8 cellular contexts compared by ENCODE assay signal in genomic region chr5:95781101-95781583, GRCh38. TPM values are rescaled to one million over a fixed set of nuclear protein-coding genes. Genes with fewer than 3 reads are reported as not detected.
A peak's percentile ranks its signal among the peaks of the same experiment; 100 is the strongest.
DNase-seq lines count a peak whose midpoint lies in the region; ATAC-seq and TF ChIP-seq lines count a peak whose summit lies in the region.

No MANE protein-coding gene starts in this region.

- no peaks in the 10 kb centered on the region for H3K9me3 ChIP-seq in CD8-positive, alpha-beta memory T cell (ENCODE audit: low read length)
- H3K9me3 ChIP-seq in NT2/D1 (ENCODE audit: insufficient read depth, low read length) = no peaks in the 10 kb centered on the region
- no peaks in the 10 kb centered on the region for H3K9me3 ChIP-seq in muscle layer of colon (ENCODE audit: low read length)

- CTCF ChIA-PET in CD8-positive, alpha-beta memory T cell (lab: Charles Lee) = interaction anchor here (0.5 to 10.1 kb wide), 33 partner anchors 9 to 578 kb away, joined by 3 to 278 read pairs (median 5); partner anchors contain the start of genes GLRX and RFESD

- POLR2A ChIA-PET in CD8-positive, alpha-beta memory T cell (lab: Charles Lee) = interaction anchor here (0.5 to 1.2 kb wide), 7 partner anchors 34 to 159 kb away, joined by 3 to 10 read pairs (median 4); no protein-coding TSS in a partner anchor

- H3K27ac ChIP-seq in CD8-positive, alpha-beta memory T cell (ENCODE audit: low read depth, low read length) = no peak overlapping the region
- peak overlapping the region; percentile 52 for H3K27ac ChIP-seq in muscle layer of colon (ENCODE audit: low read depth, low read length)

- peak; percentile 54 to 82 (median 66) for DNase-seq in CD8-positive, alpha-beta memory T cell
- DNase-seq in NT2/D1 (ENCODE audit: low read depth, low spot score) (peak; percentile 57), epithelial cell of proximal tubule (ENCODE audit: low read depth) (no peak)
- peak; percentile 49 for DNase-seq in activated CD8-positive, alpha-beta memory T cell treated with anti-CD3 and anti-CD28 coated beads, Interleukin-2, amount 50 U/mL, for 24 hours (ENCODE audit: extremely low read depth)
- DNase-seq in stimulated activated CD8-positive, alpha-beta memory T cell treated with anti-CD3 and anti-CD28 coated beads, Interleukin-4, amount 100 ng/mL, for 24 hours (ENCODE audit: low read depth) = peak; percentile 36

- no peaks in the 10 kb centered on the region for H3K27me3 Mint-ChIP-seq in CD8-positive, alpha-beta memory T cell

- peak; percentile 99 for TF ChIP-seq CTCF in epithelial cell of proximal tubule (conservative IDR thresholded peaks at IDR 0.05; ENCODE audit: low read depth, low read length)

- no peaks in the 10 kb centered on the region for H3K36me3 ChIP-seq in CD8-positive, alpha-beta memory T cell (ENCODE audit: insufficient read depth, low read length)
- H3K36me3 ChIP-seq in NT2/D1 (ENCODE audit: insufficient read depth, insufficient read length, low read length) (peaks cover 6% of the 10 kb centered on the region), muscle layer of colon (ENCODE audit: insufficient read depth, low read length) (peaks cover 15% of the 10 kb centered on the region)

- no peaks in the 10 kb centered on the region for H3K27me3 ChIP-seq in CD8-positive, alpha-beta memory T cell (ENCODE audit: insufficient read depth, low read length, poor library complexity, severe bottlenecking)
- no peaks in the 10 kb centered on the region for H3K27me3 ChIP-seq in NT2/D1 (ENCODE audit: insufficient read depth, insufficient read length)
- no peaks in the 10 kb centered on the region for H3K27me3 ChIP-seq in muscle layer of colon (ENCODE audit: control insufficient read depth in 1 of 2, insufficient read depth in 2 of 2, low read length in 2 of 2)

- no peaks in the 10 kb centered on the region for H3K9me3 Mint-ChIP-seq in CD8-positive, alpha-beta memory T cell

- H3K36me3 Mint-ChIP-seq in CD8-positive, alpha-beta memory T cell = no peaks in the 10 kb centered on the region

- H3K27ac Mint-ChIP-seq in CD8-positive, alpha-beta memory T cell = peak overlapping the region in 5 of 8 donors; percentile 6 to 87 (median 51)

- peak overlapping the region; percentile 14 for H3K4me3 ChIP-seq in CD8-positive, alpha-beta memory T cell (ENCODE audit: low read length)
- H3K4me3 ChIP-seq in NT2/D1 (ENCODE audit: insufficient read length, low read depth) (no peak overlapping the region), epithelial cell of proximal tubule (ENCODE audit: low read depth, low read length) (no peak overlapping the region), muscle layer of colon (ENCODE audit: low read depth in 1 of 2, low read length in 2 of 2) (no peak overlapping the region)

- peaks cover 6 to 14% (median 13%) of the 10 kb centered on the region in 3 donors for H3K4me1 Mint-ChIP-seq in CD8-positive, alpha-beta memory T cell

- H3K4me1 ChIP-seq in CD8-positive, alpha-beta memory T cell (ENCODE audit: insufficient read depth, low read length) = no peaks in the 10 kb centered on the region
- H3K4me1 ChIP-seq in NT2/D1 (ENCODE audit: insufficient read depth, insufficient read length) (no peaks in the 10 kb centered on the region), muscle layer of colon (ENCODE audit: insufficient read depth, low read length) (peaks cover 10% of the 10 kb centered on the region)

- H3K9ac ChIP-seq in NT2/D1 (ENCODE audit: insufficient read length, low read depth) (no peak overlapping the region), muscle layer of colon (ENCODE audit: low read length) (no peak overlapping the region)

- ATAC-seq in GM19395 (IDR thresholded peaks at IDR 0.05; ENCODE audit: unreplicated experiment) = peak; percentile 97
- ATAC-seq in HG03469 (IDR thresholded peaks at IDR 0.05; ENCODE audit: unreplicated experiment) = peak; percentile 85

- H3K4me3 Mint-ChIP-seq in CD8-positive, alpha-beta memory T cell = peak overlapping the region; percentile 2 to 83 (median 78)

RNA-seq across cellular contexts. Expression of gene GLRX, which starts 41.4 kb away (rescaled TPM):
- 10 to 100 TPM; 22.2 to 25.0 TPM for total RNA-seq in CD8-positive, alpha-beta memory T cell
- polyA plus RNA-seq in CD8-positive, alpha-beta memory T cell = 240 TPM
- total RNA-seq in epithelial cell of proximal tubule = 147 and 181 TPM in 2 replicates

RNA-seq across cellular contexts. Expression of gene RHOBTB3, which starts 50.0 kb away (rescaled TPM):
- under 1 TPM; 0.33 to 0.48 TPM for total RNA-seq in CD8-positive, alpha-beta memory T cell
- polyA plus RNA-seq in CD8-positive, alpha-beta memory T cell = 2.4 TPM
- 39.9 and 86.4 TPM in 2 replicates for total RNA-seq in epithelial cell of proximal tubule

Comparison
In these comparisons a context has a peak if more than half of its experiments do, and no peak if none do; other contexts are left out.
1. RNA of gene RHOBTB3, which starts 50.0 kb away (total RNA-seq): 39.9 to 86.4 TPM in epithelial cell of proximal tubule; 0.33 to 0.48 TPM in CD8-positive, alpha-beta memory T cell; every median in the first group is over 10 times any median in the second.